Comparison of ENCODE assay signal across 9 cellular contexts in the genomic region with DNA sequence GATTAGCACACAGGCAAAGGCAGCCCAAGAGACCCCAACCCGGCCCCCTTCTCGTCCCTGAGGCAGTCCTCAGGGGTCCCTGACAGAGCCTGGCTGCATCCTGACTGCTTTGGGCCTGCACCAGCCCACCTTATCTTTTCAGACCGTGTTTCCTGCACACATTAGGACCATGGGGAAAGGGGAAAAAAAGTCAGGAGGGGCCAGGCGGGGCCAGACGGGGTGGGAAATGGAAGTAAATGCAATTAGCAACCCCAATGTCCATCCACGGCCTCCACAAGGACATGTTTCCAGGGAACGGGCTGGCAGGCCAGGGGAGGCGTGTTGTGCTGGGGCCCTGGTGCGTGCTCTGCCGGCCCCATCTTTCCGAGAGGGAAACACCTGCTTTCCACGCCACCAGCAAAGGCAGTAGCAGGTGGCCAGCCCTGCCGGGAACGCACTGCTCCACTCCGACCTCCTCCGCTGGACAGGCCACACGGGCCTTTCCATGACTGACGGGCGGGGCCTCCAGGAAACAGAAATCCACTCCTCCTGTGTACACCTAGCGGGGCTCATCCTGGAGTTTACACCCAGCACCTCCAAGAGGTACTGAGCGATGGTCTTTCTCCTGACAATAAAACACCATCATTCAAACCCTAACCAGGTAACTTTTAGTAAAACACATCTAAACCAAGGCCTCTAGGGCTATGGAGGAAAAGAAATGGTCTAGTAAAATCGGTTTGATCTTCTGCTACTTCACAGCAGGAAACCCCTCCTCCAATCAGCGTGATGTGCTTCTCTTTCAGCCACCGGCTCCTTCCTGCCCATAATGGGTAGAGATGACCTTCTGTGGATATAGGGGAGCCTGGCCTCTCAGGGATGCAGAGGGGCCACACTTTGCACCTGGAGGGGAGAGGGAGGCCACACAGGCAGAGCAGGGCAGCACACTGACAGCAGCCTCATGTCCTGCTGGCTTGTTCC. TPM values are rescaled to one million over a fixed set of nuclear protein-coding genes. Genes with fewer than 3 reads are reported as not detected.
DNase-seq lines count a peak whose midpoint lies in the region; ATAC-seq and TF ChIP-seq lines count a peak whose summit lies in the region.
"Had no signal": no experiment of that assay in that cellular context is flagged by ENCODE, and none has a peak within 500 bp of the region (broad histone marks: within the 10 kb centered on the region; RNA-seq: fewer than 3 reads in every experiment).

No MANE protein-coding gene starts in this region.

- H3F3A ChIP-seq in GM23248 (ENCODE audit: insufficient read depth) = peaks cover 53% of the 10 kb centered on the region
- H3F3A ChIP-seq in smooth muscle cell (ENCODE audit: low read depth) = peaks cover 22% of the 10 kb centered on the region

- H4K20me1 ChIP-seq in GM23248 (ENCODE audit: insufficient read depth) (peaks cover 15% of the 10 kb centered on the region; the same call in 1 of the 2 replicates), hepatocyte (ENCODE audit: insufficient read depth, poor library complexity, severe bottlenecking) (peaks cover 22% of the 10 kb centered on the region), smooth muscle cell (ENCODE audit: low read depth) (peaks cover 89% of the 10 kb centered on the region)

- TF ChIP-seq CTCF in hepatocyte (IDR thresholded peaks at IDR 0.05; ENCODE audit: poor library complexity) (no peak), smooth muscle cell (IDR thresholded peaks at IDR 0.05; ENCODE audit: borderline replicate concordance, insufficient read depth, poor library complexity, severe bottlenecking) (no peak)

- H3K4me1 ChIP-seq in GM23248 (ENCODE audit: insufficient read depth) (peaks cover 42% of the 10 kb centered on the region), hepatocyte (ENCODE audit: insufficient read depth) (peaks cover 62% of the 10 kb centered on the region), smooth muscle cell (ENCODE audit: low read depth) (peaks cover 20% of the 10 kb centered on the region)

- H3K36me3 ChIP-seq in GM23248 (ENCODE audit: low read depth) (peaks cover 28% of the 10 kb centered on the region), hepatocyte (replicated peaks; ENCODE audit: insufficient read depth, low read depth) (no peaks in the 10 kb centered on the region), smooth muscle cell (ENCODE audit: low read depth) (no peaks in the 10 kb centered on the region)

- ATAC-seq in activated naive CD4-positive, alpha-beta T cell treated with anti-CD3 and anti-CD28 coated beads, Interleukin-2, amount 50 U/mL, for 72 hours = no peak
- ATAC-seq in HG03159 (IDR thresholded peaks at IDR 0.05; ENCODE audit: unreplicated experiment) (no peak), GM21360 (IDR thresholded peaks at IDR 0.05; ENCODE audit: unreplicated experiment) (no peak)

- 79 to 81% methylated on average over 22 to 24 of the region's 24 CpGs for WGBS in GM23248 (ENCODE audit: low coverage in 1 of 2, low lambda C conversion rate in 2 of 2, missing lambda C conversion rate in 2 of 2), 2 experiments
- 59% methylated on average over 24 of the region's 24 CpGs for WGBS in hepatocyte (ENCODE audit: low lambda C conversion rate, missing lambda C conversion rate)
- WGBS in smooth muscle cell (ENCODE audit: low lambda C conversion rate) = 81% methylated on average over 23 of the region's 24 CpGs

- no peak for DNase-seq in GM23248
- DNase-seq in activated naive CD4-positive, alpha-beta T cell treated with anti-CD3 and anti-CD28 coated beads, Interleukin-2, amount 50 U/mL, for 72 hours (ENCODE audit: low spot score in 2 of 2) = no peak
- no peak for DNase-seq in hepatocyte (ENCODE audit: low spot score)
- no peak for DNase-seq in smooth muscle cell (lab: John Stamatoyannopoulos, UW; ENCODE audit: unreplicated experiment)
- DNase-seq in MV-4-11 (lab: John Stamatoyannopoulos, UW) = no peak
- DNase-seq in NCI-H748 (lab: John Stamatoyannopoulos, UW; ENCODE audit: unreplicated experiment) = no peak
- DNase-seq: stimulated activated CD4-positive, alpha-beta T cell treated with anti-CD3 and anti-CD28 coated beads, Interleukin-12 subunit alpha, Interleukin-12 subunit beta, amount 100 ng/mL, for 4 hours had no signal

- H3K9me2 ChIP-seq in GM23248 (ENCODE audit: insufficient read depth) (no peaks in the 10 kb centered on the region), hepatocyte (replicated peaks; ENCODE audit: insufficient read depth) (no peaks in the 10 kb centered on the region)

- peaks cover 51 to 57% of the 10 kb centered on the region in 2 donors for H3K36me3 Mint-ChIP-seq in activated naive CD4-positive, alpha-beta T cell treated with anti-CD3 and anti-CD28 coated beads, Interleukin-2, amount 50 U/mL, for 72 hours

- H3K4me3 ChIP-seq in GM23248 (0 out of 2 replicates have a peak overlapping the region, but pooled peaks have one; percentile 18), hepatocyte (no peak overlapping the region), smooth muscle cell (no peak overlapping the region)

- in situ Hi-C loops in GM23248 (cut with MboI) = no loop called here

- H3K79me2 ChIP-seq in GM23248 (ENCODE audit: insufficient read depth) = peaks cover 97% of the 10 kb centered on the region
- peaks cover 94% of the 10 kb centered on the region for H3K79me2 ChIP-seq in hepatocyte
- peaks cover 84% of the 10 kb centered on the region for H3K79me2 ChIP-seq in smooth muscle cell (ENCODE audit: low read depth)

- H3K27ac Mint-ChIP-seq in activated naive CD4-positive, alpha-beta T cell treated with anti-CD3 and anti-CD28 coated beads, Interleukin-2, amount 50 U/mL, for 72 hours = peak overlapping the region; percentile 25 to 89

- H3K9ac ChIP-seq in GM23248 (peak overlapping the region; percentile 68), smooth muscle cell (ENCODE audit: low read depth) (peak overlapping the region; percentile 60)

- H3K27ac ChIP-seq in GM23248 = peak overlapping the region; percentile 74
- peak overlapping the region; percentile 92 for H3K27ac ChIP-seq in hepatocyte
- peak overlapping the region; percentile 88 for H3K27ac ChIP-seq in smooth muscle cell (ENCODE audit: low read depth)

- H3K9me3 ChIP-seq in GM23248 (ENCODE audit: low read depth) = no peaks in the 10 kb centered on the region
- no peaks in the 10 kb centered on the region for H3K9me3 ChIP-seq in hepatocyte (ENCODE audit: low read depth)
- no peaks in the 10 kb centered on the region for H3K9me3 ChIP-seq in smooth muscle cell (replicated peaks; ENCODE audit: low read depth)

- peak overlapping the region; percentile 48 for H3K4me2 ChIP-seq in GM23248 (ENCODE audit: unreplicated experiment)
- H3K4me2 ChIP-seq in hepatocyte = peak overlapping the region; percentile 71
- H3K4me2 ChIP-seq in smooth muscle cell = peak overlapping the region; percentile 58

- H3K9me3 Mint-ChIP-seq in activated naive CD4-positive, alpha-beta T cell treated with anti-CD3 and anti-CD28 coated beads, Interleukin-2, amount 50 U/mL, for 72 hours = no peaks in the 10 kb centered on the region

- H2AFZ ChIP-seq in GM23248 = no peak overlapping the region
- H2AFZ ChIP-seq in hepatocyte = no peak overlapping the region
- no peak overlapping the region for H2AFZ ChIP-seq in smooth muscle cell (ENCODE audit: low read depth)

- H3K27me3 ChIP-seq in GM23248 (replicated peaks; ENCODE audit: insufficient read depth) = no peaks in the 10 kb centered on the region
- no peaks in the 10 kb centered on the region for H3K27me3 ChIP-seq in hepatocyte
- H3K27me3 ChIP-seq in smooth muscle cell (ENCODE audit: low read depth) = no peaks in the 10 kb centered on the region

RNA-seq across cellular contexts. Expression of gene EHD1, which starts 7.2 kb away (rescaled TPM):
- total RNA-seq in GM23248 (2014; rRNA removed; shearing (Covaris generic)) = 90.2 and 124 TPM in 2 replicates
- polyA plus RNA-seq in GM23248 (2016; fragmentation: Nextera tagmentation; extraction: Ambion mirVana) (55.2 and 56.3 TPM in 2 replicates), hepatocyte (66.6 and 69.5 TPM in 2 replicates), smooth muscle cell (42.8 and 46.7 TPM in 2 replicates)
- total RNA-seq in activated naive CD4-positive, alpha-beta T cell treated with anti-CD3 and anti-CD28 coated beads, Interleukin-2, amount 50 U/mL, for 72 hours = 100 to 1,000 TPM in 1 of 2 donors, 10 to 100 TPM in 1; 93.1 to 123 TPM
- total RNA-seq in hepatocyte (44.8 and 52.4 TPM in 2 replicates), smooth muscle cell (30.9 and 59.8 TPM in 2 replicates)

RNA-seq across cellular contexts. Expression of gene CDC42BPG, which starts 26.7 kb away (rescaled TPM):
- not detected in 2 replicates for total RNA-seq in GM23248 (2014; rRNA removed; shearing (Covaris generic))
- not detected in 2 replicates for polyA plus RNA-seq in GM23248 (2016; fragmentation: Nextera tagmentation; extraction: Ambion mirVana)
- under 1 TPM; 0.61 to 0.76 TPM for total RNA-seq in activated naive CD4-positive, alpha-beta T cell treated with anti-CD3 and anti-CD28 coated beads, Interleukin-2, amount 50 U/mL, for 72 hours
- 6.5 and 8.4 TPM in 2 replicates for total RNA-seq in hepatocyte
- 3.1 and 5.5 TPM in 2 replicates for polyA plus RNA-seq in hepatocyte
- 3.0 and 4.7 TPM in 2 replicates for total RNA-seq in smooth muscle cell
- polyA plus RNA-seq in smooth muscle cell = 1.7 and 5.9 TPM in 2 replicates

RNA-seq across cellular contexts. Expression of gene ATG2A, which starts 45.8 kb away (rescaled TPM):
- total RNA-seq in GM23248 (2014; rRNA removed; shearing (Covaris generic)) = 12.4 and 18.9 TPM in 2 replicates
- 6.3 and 6.8 TPM in 2 replicates for polyA plus RNA-seq in GM23248 (2016; fragmentation: Nextera tagmentation; extraction: Ambion mirVana)
- 10 to 100 TPM; 21.2 to 26.8 TPM for total RNA-seq in activated naive CD4-positive, alpha-beta T cell treated with anti-CD3 and anti-CD28 coated beads, Interleukin-2, amount 50 U/mL, for 72 hours
- total RNA-seq in hepatocyte = 16.4 and 18.1 TPM in 2 replicates
- polyA plus RNA-seq in hepatocyte = 11.7 and 17.0 TPM in 2 replicates
- 4.8 and 4.9 TPM in 2 replicates for total RNA-seq in smooth muscle cell
- polyA plus RNA-seq in smooth muscle cell = 6.2 and 8.6 TPM in 2 replicates

RNA-seq across cellular contexts. Expression of gene PPP2R5B, which starts 53.3 kb away (rescaled TPM):
- 23.9 and 27.3 TPM in 2 replicates for total RNA-seq in GM23248 (2014; rRNA removed; shearing (Covaris generic))
- polyA plus RNA-seq in GM23248 (2016; fragmentation: Nextera tagmentation; extraction: Ambion mirVana) = 16.4 and 19.4 TPM in 2 replicates
- total RNA-seq in activated naive CD4-positive, alpha-beta T cell treated with anti-CD3 and anti-CD28 coated beads, Interleukin-2, amount 50 U/mL, for 72 hours = 10 to 100 TPM in 1 of 2 donors, 1 to 10 TPM in 1; 2.8 to 29.9 TPM
- total RNA-seq in hepatocyte = 15.8 and 16.9 TPM in 2 replicates
- 16.2 and 19.5 TPM in 2 replicates for polyA plus RNA-seq in hepatocyte
- 14.9 and 20.7 TPM in 2 replicates for total RNA-seq in smooth muscle cell
- polyA plus RNA-seq in smooth muscle cell = 32.7 and 36.6 TPM in 2 replicates
